ENCODE assay signal across 28 cellular contexts in genomic region chr4:145203400-145203799, GRCh38.
"Had no signal": no experiment of that assay in that cellular context is flagged by ENCODE, and none has a peak within 500 bp of the region (broad histone marks: within the 10 kb centered on the region; RNA-seq: fewer than 3 reads in every experiment).

No MANE protein-coding gene starts in this region.

- H3K36me3 ChIP-seq: brain microvascular endothelial cell, esophagus muscularis mucosa, heart left ventricle, neutrophil, pancreas, prostate gland, sigmoid colon, tibial nerve had no signal

- H3K9me3 ChIP-seq: esophagus muscularis mucosa, heart left ventricle, neutrophil, pancreas, prostate gland, sigmoid colon, tibial nerve had no signal

- H3K27ac ChIP-seq: brain microvascular endothelial cell, esophagus muscularis mucosa, foreskin keratinocyte, heart left ventricle, neutrophil, pancreas, prostate gland, sigmoid colon, tibial nerve had no signal

- H3K27me3 ChIP-seq: brain microvascular endothelial cell, esophagus muscularis mucosa, foreskin keratinocyte, heart left ventricle, neutrophil, pancreas, sigmoid colon, tibial nerve had no signal

- H3K4me1 ChIP-seq: esophagus muscularis mucosa, foreskin keratinocyte, heart left ventricle, pancreas, prostate gland, sigmoid colon, tibial nerve had no signal

- DNase-seq: activated CD4-positive, alpha-beta memory T cell treated with anti-CD3 and anti-CD28 coated beads, Interleukin-2, amount 10 ng/mL, durations not matched to agents 7 days and 5 days; activated CD4-positive, alpha-beta T cell treated with anti-CD3 and anti-CD28 coated beads, Interleukin-2, amount 10 ng/mL, durations not matched to agents 24 days and 14 days; activated CD4-positive, CD25-positive, alpha-beta regulatory T cell treated with anti-CD3 and anti-CD28 coated beads, Interleukin-2, amount 50 U/mL, for 72 hours; activated CD8-positive, alpha-beta memory T cell treated with anti-CD3 and anti-CD28 coated beads, Interleukin-2, amount 50 U/mL, for 48 hours; activated gamma-delta T cell; activated naive CD4-positive, alpha-beta T cell treated with anti-CD3 and anti-CD28 coated beads, Interleukin-2, amount 10 ng/mL, durations not matched to agents 7 days and 5 days; activated naive CD8-positive, alpha-beta T cell treated with anti-CD3 and anti-CD28 coated beads, Interleukin-2, amount 10 ng/mL, durations not matched to agents 7 days and 5 days; activated T-cell treated with anti-CD3 and anti-CD28 coated beads, Interleukin-2, amount 50 U/mL, for 24 hours; brain microvascular endothelial cell; foreskin keratinocyte; heart left ventricle; naive B cell; nephron progenitor cell; pancreas; sigmoid colon; small intestine; stimulated activated CD4-positive, alpha-beta T cell treated with anti-CD3 and anti-CD28 coated beads, Interleukin-1b, Interleukin-23, amount 100 ng/mL, for 48 hours; stimulated activated CD4-positive, alpha-beta T cell treated with anti-CD3 and anti-CD28 coated beads, Interleukin-4, amount 100 ng/mL, for 4 hours; stimulated activated CD8-positive, alpha-beta memory T cell treated with anti-CD3 and anti-CD28 coated beads, Interleukin-4, amount 100 ng/mL, for 48 hours; stimulated activated naive CD8-positive, alpha-beta T cell treated with anti-CD3 and anti-CD28 coated beads, Interleukin-15, amount 100 ng/mL, for 72 hours; substantia nigra; T-helper 2 cell had no signal

- ATAC-seq: foreskin keratinocyte; heart left ventricle; pancreas; stimulated activated memory B cell treated with anti-CD40 and anti-IgM and Interleukin-4, amounts not matched to agents 10 μg/mL and 1 μg/mL and 100 μg/mL, for 72 hours; stimulated activated naive CD8-positive, alpha-beta T cell treated with anti-CD3 and anti-CD28 coated beads, Interleukin-15, amount 100 ng/mL, for 72 hours had no signal

- H3K4me3 ChIP-seq: esophagus muscularis mucosa, heart left ventricle, pancreas, prostate gland, sigmoid colon, tibial nerve had no signal

- FAIRE-seq: astrocyte, pancreas, small intestine had no signal
